19 cellular contexts compared by ENCODE assay signal in genomic region chr11:19729141-19729540, GRCh38. TPM values are rescaled to one million over a fixed set of nuclear protein-coding genes. Genes with fewer than 3 reads are reported as not detected.
"Had no signal": no experiment of that assay in that cellular context is flagged by ENCODE, and none has a peak within 500 bp of the region (broad histone marks: within the 10 kb centered on the region; RNA-seq: fewer than 3 reads in every experiment).

No MANE protein-coding gene starts in this region.

- DNase-seq: activated CD4-positive, alpha-beta T cell treated with anti-CD3 and anti-CD28 coated beads, Interleukin-2, amount 10 ng/mL, durations not matched to agents 24 days and 14 days; activated CD8-positive, alpha-beta memory T cell treated with anti-CD3 and anti-CD28 coated beads, Interleukin-2, amount 10 ng/mL, durations not matched to agents 7 days and 5 days; activated CD8-positive, alpha-beta T cell treated with anti-CD3 and anti-CD28 coated beads for 36 hours; activated effector memory CD4-positive, alpha-beta T cell treated with anti-CD3 and anti-CD28 coated beads, Interleukin-2, amount 50 U/mL, for 16 hours; activated naive CD4-positive, alpha-beta T cell treated with anti-CD3 and anti-CD28 coated beads, Interleukin-2, amount 10 ng/mL, durations not matched to agents 7 days and 5 days; activated naive CD8-positive, alpha-beta T cell treated with anti-CD3 and anti-CD28 coated beads, Interleukin-2, amount 50 U/mL, for 24 hours; activated T-cell treated with anti-CD3 and anti-CD28 coated beads for 4 hours; colonic mucosa; endodermal cell; kidney glomerular epithelial cell; left lung; naive thymus-derived CD8-positive, alpha-beta T cell; stimulated activated CD4-positive, alpha-beta T cell treated with anti-CD3 and anti-CD28 coated beads, Interleukin-4, amount 100 ng/mL, for 24 hours; stimulated activated naive CD4-positive, alpha-beta T cell treated with Interleukin-2 at 50 U/mL for 16 hours; thyroid gland had no signal

- H3K27ac Mint-ChIP-seq: activated CD4-positive, alpha-beta T cell treated with anti-CD3 and anti-CD28 coated beads, Interleukin-2, amount 10 ng/mL, durations not matched to agents 24 days and 14 days; activated CD8-positive, alpha-beta memory T cell treated with anti-CD3 and anti-CD28 coated beads, Interleukin-2, amount 10 ng/mL, durations not matched to agents 7 days and 5 days; activated CD8-positive, alpha-beta T cell treated with anti-CD3 and anti-CD28 coated beads for 36 hours; activated naive CD4-positive, alpha-beta T cell treated with anti-CD3 and anti-CD28 coated beads, Interleukin-2, amount 10 ng/mL, durations not matched to agents 7 days and 5 days; activated naive CD8-positive, alpha-beta T cell treated with anti-CD3 and anti-CD28 coated beads, Interleukin-2, amount 50 U/mL, for 24 hours; endodermal cell; T-helper 1 cell treated with Interleukin-12 subunit alpha and Interleukin-12 subunit beta and Interleukin-4 antibody, amounts not matched to agents 30 μg/mL and 1 μg/mL, for 36 hours had no signal

- H3K9me3 Mint-ChIP-seq: activated CD4-positive, alpha-beta T cell treated with anti-CD3 and anti-CD28 coated beads, Interleukin-2, amount 10 ng/mL, durations not matched to agents 24 days and 14 days; activated CD8-positive, alpha-beta T cell treated with anti-CD3 and anti-CD28 coated beads for 36 hours; activated naive CD4-positive, alpha-beta T cell treated with anti-CD3 and anti-CD28 coated beads, Interleukin-2, amount 10 ng/mL, durations not matched to agents 7 days and 5 days; activated naive CD8-positive, alpha-beta T cell treated with anti-CD3 and anti-CD28 coated beads, Interleukin-2, amount 50 U/mL, for 24 hours; endodermal cell; naive thymus-derived CD8-positive, alpha-beta T cell; T-helper 1 cell treated with Interleukin-12 subunit alpha and Interleukin-12 subunit beta and Interleukin-4 antibody, amounts not matched to agents 30 μg/mL and 1 μg/mL, for 36 hours had no signal

- H3K4me3 ChIP-seq: colonic mucosa, left lung, prostate gland, thyroid gland had no signal

- H3K36me3 ChIP-seq: colonic mucosa, left lung, prostate gland, thyroid gland had no signal

- H3K4me1 ChIP-seq: colonic mucosa, left lung, prostate gland had no signal

- ATAC-seq: activated CD8-positive, alpha-beta memory T cell treated with anti-CD3 and anti-CD28 coated beads, Interleukin-2, amount 10 ng/mL, durations not matched to agents 7 days and 5 days; activated CD8-positive, alpha-beta T cell treated with anti-CD3 and anti-CD28 coated beads for 36 hours; activated naive CD8-positive, alpha-beta T cell treated with anti-CD3 and anti-CD28 coated beads, Interleukin-2, amount 50 U/mL, for 24 hours; left lung; naive thymus-derived CD8-positive, alpha-beta T cell had no signal

- H3K27me3 ChIP-seq: brain microvascular endothelial cell, colonic mucosa, left lung, thyroid gland had no signal

- H3K36me3 Mint-ChIP-seq: activated CD8-positive, alpha-beta memory T cell treated with anti-CD3 and anti-CD28 coated beads, Interleukin-2, amount 10 ng/mL, durations not matched to agents 7 days and 5 days; activated naive CD4-positive, alpha-beta T cell treated with anti-CD3 and anti-CD28 coated beads, Interleukin-2, amount 10 ng/mL, durations not matched to agents 7 days and 5 days; naive thymus-derived CD8-positive, alpha-beta T cell had no signal

- H3K9me3 ChIP-seq: colonic mucosa, left lung, prostate gland, thyroid gland had no signal

- H3K27ac ChIP-seq: brain microvascular endothelial cell, colonic mucosa, epithelial cell of prostate, left lung, prostate gland had no signal

RNA-seq across cellular contexts. Expression of gene NAV2, which starts 16.5 kb away (rescaled TPM):
- total RNA-seq: activated CD4-positive, alpha-beta T cell treated with anti-CD3 and anti-CD28 coated beads, Interleukin-2, amount 10 ng/mL, durations not matched to agents 24 days and 14 days had no signal
